Comparison of ENCODE assay signal across 19 cellular contexts in genomic region chr21:43323244-43324005, GRCh38.
DNase-seq lines count a peak whose midpoint lies in the region; ATAC-seq and TF ChIP-seq lines count a peak whose summit lies in the region.
"Had no signal": no experiment of that assay in that cellular context is flagged by ENCODE, and none has a peak within 500 bp of the region (broad histone marks: within the 10 kb centered on the region; RNA-seq: fewer than 3 reads in every experiment).

No MANE protein-coding gene starts in this region.

- DNase-seq in LNCaP clone FGC (ENCODE audit: low read depth) (peak; percentile 64), body of pancreas (peak; percentile 83 to 95 (median 93)), hippocampal formation (lab: John Stamatoyannopoulos, UW) (peak; percentile 69 to 79), posterior cingulate gyrus (peak; percentile 65 to 97 (median 80)), BE2C (no peak), HFFc6 (no peak), immature natural killer cell (no peak), NCI-H1930 (lab: John Stamatoyannopoulos, UW) (no peak)
- DNase-seq: activated T-cell treated with anti-CD3 and anti-CD28 coated beads, Interleukin-2, amount 50 U/mL, for 1 hour; DMS153; glutamatergic neuron; NCI-H1048; RPMI8226; stimulated activated CD4-positive, alpha-beta T cell treated with anti-CD3 and anti-CD28 coated beads, Interleukin-2, amount 100 ng/mL, for 24 hours; T-helper 17 cell had no signal

- H3K27ac ChIP-seq in body of pancreas: peak overlapping the region; percentile 47 to 58 (median 54)
- H3K27ac ChIP-seq: ascending aorta, parathyroid adenoma, uterus had no signal

- H3K4me3 ChIP-seq in LNCaP clone FGC (ENCODE audit: low read depth, low read length) (no peak overlapping the region), body of pancreas (no peak overlapping the region), BE2C (ENCODE audit: low read depth, low read length) (no peak overlapping the region)
- H3K4me3 ChIP-seq: ascending aorta, uterus had no signal

- TF ChIP-seq CTCF in LNCaP clone FGC (IDR thresholded peaks at IDR 0.05; ENCODE audit: control insufficient read depth, extremely low read depth, insufficient read depth) (no peak), body of pancreas (IDR thresholded peaks at IDR 0.05) (no peak), BE2C (IDR thresholded peaks at IDR 0.05; ENCODE audit: low read depth, low read length) (no peak), HFFc6 (IDR thresholded peaks at IDR 0.05) (no peak)

- H3K9me3 Mint-ChIP-seq in HFFc6 (peaks cover 3% of the 10 kb centered on the region), immature natural killer cell (peaks cover 0 to 2% (median 0%) of the 10 kb centered on the region in 6 donors)
- H3K9me3 Mint-ChIP-seq: memory B cell had no signal

- WGBS in body of pancreas, 2 donors: 27 to 35% methylated on average over 19 to 21 of the region's 23 CpGs

- H3K27me3 ChIP-seq in body of pancreas (no peaks in the 10 kb centered on the region), BE2C (no peaks in the 10 kb centered on the region)
- H3K27me3 ChIP-seq: ascending aorta, uterus had no signal

- intact Hi-C loops in body of pancreas (cut with DNase I) (no loop called here), posterior cingulate gyrus (cut with DNase I) (no loop called here)

- H3K9me3 ChIP-seq in body of pancreas (no peaks in the 10 kb centered on the region), BE2C (peaks cover under 1% of the 10 kb centered on the region; the same call in 1 of the 2 replicates)
- H3K9me3 ChIP-seq: ascending aorta, uterus had no signal

- peak; percentile 91 for ATAC-seq in body of pancreas
- ATAC-seq: T-helper 17 cell had no signal

- H3K27me3 Mint-ChIP-seq in HFFc6 (ENCODE audit: insufficient read depth) (peaks cover 19% of the 10 kb centered on the region), immature natural killer cell (ENCODE audit: low read depth in 3 of 3) (peaks cover 0 to 8% (median 2%) of the 10 kb centered on the region in 3 donors)

- H3K27ac Mint-ChIP-seq in HFFc6 (no peak overlapping the region), immature natural killer cell (no peak overlapping the region)
- H3K27ac Mint-ChIP-seq: memory B cell, T-helper 17 cell had no signal

- H3K4me1 Mint-ChIP-seq in HFFc6 (ENCODE audit: low read depth) (peaks cover 18% of the 10 kb centered on the region), immature natural killer cell (peaks cover 0 to 1% of the 10 kb centered on the region in 2 donors)

- H3K4me3 Mint-ChIP-seq in HFFc6 (no peak overlapping the region), immature natural killer cell (no peak overlapping the region)
- H3K4me3 Mint-ChIP-seq: memory B cell, T-helper 17 cell had no signal

- H3K36me3 ChIP-seq in body of pancreas (replicated peaks in 1 of 2; ENCODE audit: insufficient read depth in 1 of 2, low read depth in 2 of 2) (no peaks in the 10 kb centered on the region), BE2C (no peaks in the 10 kb centered on the region)
- H3K36me3 ChIP-seq: ascending aorta, uterus had no signal

- H3K36me3 Mint-ChIP-seq in HFFc6 (ENCODE audit: low read depth): no peaks in the 10 kb centered on the region; the same call in 1 of the 2 replicates
- no peaks in the 10 kb centered on the region for H3K36me3 Mint-ChIP-seq in immature natural killer cell
- H3K36me3 Mint-ChIP-seq: memory B cell had no signal

- H3K4me1 ChIP-seq in body of pancreas (peaks cover 15% of the 10 kb centered on the region), BE2C (peaks cover 13% of the 10 kb centered on the region)
- H3K4me1 ChIP-seq: ascending aorta, parathyroid adenoma, uterus had no signal

- TF ChIP-seq POLR2A in body of pancreas (IDR thresholded peaks at IDR 0.05): no peak

Comparison
In these comparisons a context has a peak if more than half of its experiments do, and no peak if none do; other contexts are left out.
1. DNase-seq: peak in LNCaP clone FGC (single experiment), body of pancreas (4 of 4), hippocampal formation (2 of 2) and posterior cingulate gyrus (10 of 10); none in BE2C (single experiment), HFFc6 (single experiment), immature natural killer cell (0 of 3) and NCI-H1930 (0 of 2).